ENCODE assay signal across 8 cellular contexts in genomic region chr17:7889166-7889584, GRCh38. TPM values are rescaled to one million over a fixed set of nuclear protein-coding genes. Genes with fewer than 3 reads are reported as not detected.
DNase-seq lines count a peak whose midpoint lies in the region; ATAC-seq and TF ChIP-seq lines count a peak whose summit lies in the region.

No MANE protein-coding gene starts in this region.

- peak overlapping the region; percentile 65 for H3K27ac ChIP-seq in CD4-positive, alpha-beta memory T cell (ENCODE audit: low read depth, low read length)
- H3K27ac ChIP-seq in SJCRH30 = peak overlapping the region; percentile 81

- H3K4me1 ChIP-seq in CD4-positive, alpha-beta memory T cell (ENCODE audit: insufficient read depth, low read length) = peaks cover 30% of the 10 kb centered on the region
- H3K4me1 ChIP-seq in SJCRH30 = peaks cover 50% of the 10 kb centered on the region

- no peaks in the 10 kb centered on the region for H3K9me3 Mint-ChIP-seq in CD4-positive, alpha-beta memory T cell
- no peaks in the 10 kb centered on the region for H3K9me3 Mint-ChIP-seq in MCF 10A (ENCODE audit: unreplicated experiment)

- ATAC-seq in sciatic nerve (peak; percentile 74), HG03108 (IDR thresholded peaks at IDR 0.05; ENCODE audit: unreplicated experiment) (no peak), GM18511 (IDR thresholded peaks at IDR 0.05; ENCODE audit: unreplicated experiment) (no peak)

- peak overlapping the region in 3 of 7 donors; percentile 68 to 84 (median 70) for H3K27ac Mint-ChIP-seq in CD4-positive, alpha-beta memory T cell
- H3K27ac Mint-ChIP-seq in MCF 10A (ENCODE audit: low read depth, unreplicated experiment) = no peak overlapping the region

- H3K27me3 Mint-ChIP-seq in CD4-positive, alpha-beta memory T cell = no peaks in the 10 kb centered on the region
- H3K27me3 Mint-ChIP-seq in MCF 10A (ENCODE audit: insufficient read depth, unreplicated experiment) = no peaks in the 10 kb centered on the region

- BruUV-seq in MCF 10A (replicated peaks; lab: Mats Ljungman, UMichigan) = no TSS peak

- POLR2A ChIA-PET in CD4-positive, alpha-beta memory T cell (lab: Charles Lee; ENCODE audit: partially characterized antibody) = interaction anchor here (0.8 to 1.3 kb wide), 7 partner anchors 9 to 101 kb away, joined by 3 to 5 read pairs (median 3); partner anchors contain the start of gene RNF227
- POLR2A ChIA-PET in MCF 10A (lab: Yijun Ruan, JAX) = interaction anchor here (0.6 to 1.6 kb wide), 8 partner anchors 12 to 230 kb away, joined by 3 to 7 read pairs (median 6); partner anchors contain the start of genes ALOXE3, CNTROB, KDM6B and NAA38

- H3K27me3 ChIP-seq in CD4-positive, alpha-beta memory T cell (ENCODE audit: insufficient read depth, low read length) = no peaks in the 10 kb centered on the region
- no peaks in the 10 kb centered on the region for H3K27me3 ChIP-seq in SJCRH30

- CTCF ChIA-PET in CD4-positive, alpha-beta memory T cell (lab: Charles Lee; ENCODE audit: partially characterized antibody) = interaction anchor here (1.6 kb wide), 2 partner anchors 23 to 99 kb away, joined by 5 to 8 read pairs; no protein-coding TSS in a partner anchor
- CTCF ChIA-PET in MCF 10A (lab: Yijun Ruan, JAX) = interaction anchor here (0.6 to 3.6 kb wide), 8 partner anchors 9 to 993 kb away, joined by 3 to 25 read pairs (median 4); partner anchors contain the start of genes CNTROB and TRAPPC1

- H3K36me3 Mint-ChIP-seq in CD4-positive, alpha-beta memory T cell = peaks cover 24 to 49% of the 10 kb centered on the region in 2 donors
- H3K36me3 Mint-ChIP-seq in MCF 10A (ENCODE audit: insufficient read depth, unreplicated experiment) = peaks cover 46% of the 10 kb centered on the region

- no peaks in the 10 kb centered on the region for H3K9me3 ChIP-seq in CD4-positive, alpha-beta memory T cell (ENCODE audit: control insufficient read depth in 1 of 2, low read length in 2 of 2)
- H3K9me3 ChIP-seq in SJCRH30 (replicated peaks) = no peaks in the 10 kb centered on the region

- H3K4me3 Mint-ChIP-seq in CD4-positive, alpha-beta memory T cell = peak overlapping the region in 3 of 8 donors; percentile 13 to 31 (median 17)
- no peak overlapping the region for H3K4me3 Mint-ChIP-seq in MCF 10A (ENCODE audit: unreplicated experiment)

- peaks cover 8 to 11% (median 9%) of the 10 kb centered on the region in 4 donors for H3K4me1 Mint-ChIP-seq in CD4-positive, alpha-beta memory T cell
- H3K4me1 Mint-ChIP-seq in MCF 10A (ENCODE audit: insufficient read depth, unreplicated experiment) = no peaks in the 10 kb centered on the region

- peak overlapping the region; percentile 86 to 96 for H3K4me3 ChIP-seq in CD4-positive, alpha-beta memory T cell (ENCODE audit: low read length in 2 of 2)
- peak overlapping the region; percentile 73 for H3K4me3 ChIP-seq in SJCRH30

- peaks cover 40% of the 10 kb centered on the region for H3K36me3 ChIP-seq in CD4-positive, alpha-beta memory T cell (ENCODE audit: insufficient read depth, low read length)
- H3K36me3 ChIP-seq in SJCRH30 = peaks cover 34% of the 10 kb centered on the region

- intact Hi-C loops in CD4-positive, alpha-beta memory T cell (cut with micrococcal nuclease) = no loop called here
- intact Hi-C loops in MCF 10A (cut with micrococcal nuclease) (no loop called here), sciatic nerve (cut with DNase I) (no loop called here)

- peak in 2 of 5 donors; percentile 14 to 20 for DNase-seq in CD4-positive, alpha-beta memory T cell
- DNase-seq in LHCN-M2 (ENCODE audit: low read depth) (peak; percentile 96), SJCRH30 (peak; percentile 95 to 97), MCF 10A (ENCODE audit: unreplicated experiment) (peak; percentile 98), hypothalamus (lab: John Stamatoyannopoulos, UW) (peak; percentile 38 to 99 (median 95)), sciatic nerve (ENCODE audit: low spot score) (peak; percentile 97)

- TF ChIP-seq CTCF in MCF 10A (IDR thresholded peaks at IDR 0.05; ENCODE audit: unreplicated experiment) = peak; percentile 28

RNA-seq across cellular contexts. Expression of gene CHD3, which starts 0.6 kb away (rescaled TPM):
- 100 to 1,000 TPM; 274 to 287 TPM for total RNA-seq in CD4-positive, alpha-beta memory T cell
- polyA plus RNA-seq in CD4-positive, alpha-beta memory T cell = 10 to 100 TPM in 1 of 2 donors, under 1 TPM in 1; 0.84 to 24.4 TPM
- total RNA-seq in LHCN-M2 (2014; rRNA removed) (83.2 and 98.2 TPM in 2 replicates), MCF 10A (2022) (78.5 and 87.1 TPM in 2 replicates), sciatic nerve (138 TPM)
- 85.2 TPM for polyA plus RNA-seq in LHCN-M2 (2012)
- total RNA-seq in SJCRH30 (2014; rRNA removed; shearing (Covaris generic)) = 101 and 109 TPM in 2 replicates

RNA-seq across cellular contexts. Expression of gene RNF227, which starts 26.9 kb away (rescaled TPM):
- total RNA-seq in CD4-positive, alpha-beta memory T cell = 1 to 10 TPM; 6.7 to 7.4 TPM
- polyA plus RNA-seq in CD4-positive, alpha-beta memory T cell = 1 to 10 TPM; 2.3 to 3.6 TPM
- total RNA-seq in LHCN-M2 (2014; rRNA removed) (6.9 and 14.2 TPM in 2 replicates), MCF 10A (2022) (5.6 and 7.4 TPM in 2 replicates), sciatic nerve (5.7 TPM)
- polyA plus RNA-seq in LHCN-M2 (2012) = 2.8 TPM
- 6.6 and 7.1 TPM in 2 replicates for total RNA-seq in SJCRH30 (2014; rRNA removed; shearing (Covaris generic))

RNA-seq across cellular contexts. Expression of gene CYB5D1, which starts 31.4 kb away (rescaled TPM):
- 10 to 100 TPM in 1 of 2 experiments, 1 to 10 TPM in 1; 8.7 to 11.4 TPM for total RNA-seq in CD4-positive, alpha-beta memory T cell
- polyA plus RNA-seq in CD4-positive, alpha-beta memory T cell = 1 to 10 TPM; 5.1 to 5.2 TPM
- total RNA-seq in LHCN-M2 (2014; rRNA removed) (5.6 and 7.8 TPM in 2 replicates), MCF 10A (2022) (23.1 and 23.2 TPM in 2 replicates), sciatic nerve (13.3 TPM)
- polyA plus RNA-seq in LHCN-M2 (2012) = 4.1 TPM
- total RNA-seq in SJCRH30 (2014; rRNA removed; shearing (Covaris generic)) = 3.5 and 5.3 TPM in 2 replicates

RNA-seq across cellular contexts. Expression of gene NAA38, which starts 31.8 kb away (rescaled TPM):
- 10 to 100 TPM; 23.1 to 25.8 TPM for total RNA-seq in CD4-positive, alpha-beta memory T cell
- polyA plus RNA-seq in CD4-positive, alpha-beta memory T cell = 100 to 1,000 TPM; 139 to 149 TPM
- total RNA-seq in LHCN-M2 (2014; rRNA removed) = 80.8 and 89.6 TPM in 2 replicates
- polyA plus RNA-seq in LHCN-M2 (2012) = 230 TPM
- total RNA-seq in SJCRH30 (2014; rRNA removed; shearing (Covaris generic)) = 30.4 and 45.3 TPM in 2 replicates
- total RNA-seq in MCF 10A (2022) = 70.2 and 83.4 TPM in 2 replicates
- total RNA-seq in sciatic nerve = 53.5 TPM

RNA-seq across cellular contexts. Expression of gene TMEM88, which starts 34.3 kb away (rescaled TPM):
- 1 to 10 TPM; 6.2 to 7.9 TPM for total RNA-seq in CD4-positive, alpha-beta memory T cell
- polyA plus RNA-seq in CD4-positive, alpha-beta memory T cell = not detected
- 1.1 TPM in 1 of 2 replicates, not detected in the other for total RNA-seq in LHCN-M2 (2014; rRNA removed)
- 0.24 TPM for polyA plus RNA-seq in LHCN-M2 (2012)
- total RNA-seq in SJCRH30 (2014; rRNA removed; shearing (Covaris generic)) = 0.36 and 0.63 TPM in 2 replicates
- total RNA-seq in MCF 10A (2022) = 3.5 and 4.4 TPM in 2 replicates
- 18.5 TPM for total RNA-seq in sciatic nerve
